ENCODE assay signal across 1 cellular context in genomic region chr22:21609556-21610157, GRCh38.
TF ChIP-seq lines count a peak whose summit lies in the region.
"Not testable (repeated sequence)": the region's sequence is repeated elsewhere in the genome, so short reads cannot be mapped to it uniquely, and the experiment has no call there.

No MANE protein-coding gene starts in this region.

TF ChIP-seq in K562, 482 proteins besides CTCF, POLR2A, EP300 and RAD21:
- TF ChIP-seq, protein P1, sequence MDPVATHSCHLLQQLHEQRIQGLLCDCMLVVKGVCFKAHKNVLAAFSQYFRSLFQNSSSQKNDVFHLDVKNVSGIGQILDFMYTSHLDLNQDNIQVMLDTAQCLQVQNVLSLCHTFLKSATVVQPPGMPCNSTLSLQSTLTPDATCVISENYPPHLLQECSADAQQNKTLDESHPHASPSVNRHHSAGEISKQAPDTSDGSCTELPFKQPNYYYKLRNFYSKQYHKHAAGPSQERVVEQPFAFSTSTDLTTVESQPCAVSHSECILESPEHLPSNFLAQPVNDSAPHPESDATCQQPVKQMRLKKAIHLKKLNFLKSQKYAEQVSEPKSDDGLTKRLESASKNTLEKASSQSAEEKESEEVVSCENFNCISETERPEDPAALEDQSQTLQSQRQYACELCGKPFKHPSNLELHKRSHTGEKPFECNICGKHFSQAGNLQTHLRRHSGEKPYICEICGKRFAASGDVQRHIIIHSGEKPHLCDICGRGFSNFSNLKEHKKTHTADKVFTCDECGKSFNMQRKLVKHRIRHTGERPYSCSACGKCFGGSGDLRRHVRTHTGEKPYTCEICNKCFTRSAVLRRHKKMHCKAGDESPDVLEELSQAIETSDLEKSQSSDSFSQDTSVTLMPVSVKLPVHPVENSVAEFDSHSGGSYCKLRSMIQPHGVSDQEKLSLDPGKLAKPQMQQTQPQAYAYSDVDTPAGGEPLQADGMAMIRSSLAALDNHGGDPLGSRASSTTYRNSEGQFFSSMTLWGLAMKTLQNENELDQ (CRISPR knock-in tag; IDR thresholded peaks at IDR 0.05; ENCODE audit: borderline replicate concordance): 0 out of 2 replicates have a peak, but pooled peaks have one; percentile 61
- TF ChIP-seq ZNF165 (CRISPR knock-in tag; IDR thresholded peaks at IDR 0.05; ENCODE audit: borderline replicate concordance) (0 out of 2 replicates have a peak, but pooled peaks have one; percentile 52), MYNN (CRISPR knock-in tag; IDR thresholded peaks at IDR 0.05) (0 out of 2 replicates have a peak, but pooled peaks have one; percentile 3), BRCA1 (CRISPR knock-in tag; IDR thresholded peaks at IDR 0.05) (peak; percentile 86; the same call in 1 of the 2 replicates), MED1 (CRISPR knock-in tag; IDR thresholded peaks at IDR 0.05; ENCODE audit: borderline replicate concordance) (0 out of 2 replicates have a peak, but pooled peaks have one; percentile 67), HMGXB4 (CRISPR knock-in tag; IDR thresholded peaks at IDR 0.05) (peak; percentile 14; the same call in 1 of the 2 replicates), ZC3H4 (CRISPR knock-in tag; IDR thresholded peaks at IDR 0.05; ENCODE audit: borderline replicate concordance) (0 out of 2 replicates have a peak, but pooled peaks have one; percentile 77), ZNF212 (CRISPR knock-in tag; IDR thresholded peaks at IDR 0.05) (0 out of 2 replicates have a peak, but pooled peaks have one; percentile 18), ZNF282 (CRISPR knock-in tag; IDR thresholded peaks at IDR 0.05) (0 out of 2 replicates have a peak, but pooled peaks have one; percentile 61), MLX (CRISPR knock-in tag; conservative IDR thresholded peaks at IDR 0.05) (peak in 1 of 2 experiments; percentile 61; a peak in 1 of 4 replicates), PHB (CRISPR knock-in tag; IDR thresholded peaks at IDR 0.05) (0 out of 2 replicates have a peak, but pooled peaks have one; percentile 10), IRF2 (CRISPR knock-in tag; IDR thresholded peaks at IDR 0.05) (peak; percentile 63; the same call in 1 of the 2 replicates), STAG1 (CRISPR knock-in tag; IDR thresholded peaks at IDR 0.05; ENCODE audit: borderline replicate concordance) (0 out of 2 replicates have a peak, but pooled peaks have one; percentile 22)
- TF ChIP-seq MYNN, BRCA1 (IDR thresholded peaks at IDR 0.05): not testable (repeated sequence)
- TF ChIP-seq, protein P2, sequence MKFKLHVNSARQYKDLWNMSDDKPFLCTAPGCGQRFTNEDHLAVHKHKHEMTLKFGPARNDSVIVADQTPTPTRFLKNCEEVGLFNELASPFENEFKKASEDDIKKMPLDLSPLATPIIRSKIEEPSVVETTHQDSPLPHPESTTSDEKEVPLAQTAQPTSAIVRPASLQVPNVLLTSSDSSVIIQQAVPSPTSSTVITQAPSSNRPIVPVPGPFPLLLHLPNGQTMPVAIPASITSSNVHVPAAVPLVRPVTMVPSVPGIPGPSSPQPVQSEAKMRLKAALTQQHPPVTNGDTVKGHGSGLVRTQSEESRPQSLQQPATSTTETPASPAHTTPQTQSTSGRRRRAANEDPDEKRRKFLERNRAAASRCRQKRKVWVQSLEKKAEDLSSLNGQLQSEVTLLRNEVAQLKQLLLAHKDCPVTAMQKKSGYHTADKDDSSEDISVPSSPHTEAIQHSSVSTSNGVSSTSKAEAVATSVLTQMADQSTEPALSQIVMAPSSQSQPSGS (CRISPR knock-in tag; IDR thresholded peaks at IDR 0.05): peak; percentile 61; the same call in 1 of the 2 replicates
- TF ChIP-seq, protein P3, sequence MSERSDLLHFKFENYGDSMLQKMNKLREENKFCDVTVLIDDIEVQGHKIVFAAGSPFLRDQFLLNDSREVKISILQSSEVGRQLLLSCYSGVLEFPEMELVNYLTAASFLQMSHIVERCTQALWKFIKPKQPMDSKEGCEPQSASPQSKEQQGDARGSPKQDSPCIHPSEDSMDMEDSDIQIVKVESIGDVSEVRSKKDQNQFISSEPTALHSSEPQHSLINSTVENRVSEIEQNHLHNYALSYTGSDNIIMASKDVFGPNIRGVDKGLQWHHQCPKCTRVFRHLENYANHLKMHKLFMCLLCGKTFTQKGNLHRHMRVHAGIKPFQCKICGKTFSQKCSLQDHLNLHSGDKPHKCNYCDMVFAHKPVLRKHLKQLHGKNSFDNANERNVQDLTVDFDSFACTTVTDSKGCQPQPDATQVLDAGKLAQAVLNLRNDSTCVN (CRISPR knock-in tag; IDR thresholded peaks at IDR 0.05): 0 out of 2 replicates have a peak, but pooled peaks have one; percentile 27
- TF ChIP-seq, protein P4, sequence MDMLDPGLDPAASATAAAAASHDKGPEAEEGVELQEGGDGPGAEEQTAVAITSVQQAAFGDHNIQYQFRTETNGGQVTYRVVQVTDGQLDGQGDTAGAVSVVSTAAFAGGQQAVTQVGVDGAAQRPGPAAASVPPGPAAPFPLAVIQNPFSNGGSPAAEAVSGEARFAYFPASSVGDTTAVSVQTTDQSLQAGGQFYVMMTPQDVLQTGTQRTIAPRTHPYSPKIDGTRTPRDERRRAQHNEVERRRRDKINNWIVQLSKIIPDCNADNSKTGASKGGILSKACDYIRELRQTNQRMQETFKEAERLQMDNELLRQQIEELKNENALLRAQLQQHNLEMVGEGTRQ (CRISPR knock-in tag; IDR thresholded peaks at IDR 0.05): 0 out of 2 replicates have a peak, but pooled peaks have one; percentile 11
- TF ChIP-seq, protein P5, sequence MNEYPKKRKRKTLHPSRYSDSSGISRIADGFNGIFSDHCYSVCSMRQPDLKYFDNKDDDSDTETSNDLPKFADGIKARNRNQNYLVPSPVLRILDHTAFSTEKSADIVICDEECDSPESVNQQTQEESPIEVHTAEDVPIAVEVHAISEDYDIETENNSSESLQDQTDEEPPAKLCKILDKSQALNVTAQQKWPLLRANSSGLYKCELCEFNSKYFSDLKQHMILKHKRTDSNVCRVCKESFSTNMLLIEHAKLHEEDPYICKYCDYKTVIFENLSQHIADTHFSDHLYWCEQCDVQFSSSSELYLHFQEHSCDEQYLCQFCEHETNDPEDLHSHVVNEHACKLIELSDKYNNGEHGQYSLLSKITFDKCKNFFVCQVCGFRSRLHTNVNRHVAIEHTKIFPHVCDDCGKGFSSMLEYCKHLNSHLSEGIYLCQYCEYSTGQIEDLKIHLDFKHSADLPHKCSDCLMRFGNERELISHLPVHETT (CRISPR knock-in tag; conservative IDR thresholded peaks at IDR 0.05 in 1 of 2, IDR thresholded peaks at IDR 0.05 in 1 of 2): 0 out of 4 replicates have a peak, but pooled peaks of 1 of the 2 experiments have one; percentile 44
